In genomic region chr2:36478332-36478738, GRCh38 we compare ENCODE assay signal across 9 cellular contexts.
DNase-seq lines count a peak whose midpoint lies in the region; FAIRE-seq and TF ChIP-seq lines count a peak whose summit lies in the region.
"Had no signal": no experiment of that assay in that cellular context is flagged by ENCODE, and none has a peak within 500 bp of the region (broad histone marks: within the 10 kb centered on the region; RNA-seq: fewer than 3 reads in every experiment).

No MANE protein-coding gene starts in this region.

- H3K36me3 Mint-ChIP-seq in activated T-helper 1 cell treated with anti-CD3 and anti-CD28 coated beads, Interleukin-12 subunit alpha, Interleukin-12 subunit beta, Interleukin-2, Interleukin-4 antibody, amounts not matched to agents 30 ng/mL and 10 ng/mL and 1 ng/mL, durations not matched to agents 14 hours and 24 hours and 36 hours (ENCODE audit: low read depth) = peaks cover 24% of the 10 kb centered on the region

- H3K27ac Mint-ChIP-seq in activated T-helper 1 cell treated with anti-CD3 and anti-CD28 coated beads, Interleukin-12 subunit alpha, Interleukin-12 subunit beta, Interleukin-2, Interleukin-4 antibody, amounts not matched to agents 30 ng/mL and 10 ng/mL and 1 ng/mL, durations not matched to agents 14 hours and 24 hours and 36 hours = no peak overlapping the region

- no peaks in the 10 kb centered on the region for H3K27me3 ChIP-seq in brain microvascular endothelial cell (replicated peaks)
- no peaks in the 10 kb centered on the region for H3K27me3 ChIP-seq in transverse colon

- FAIRE-seq in HTR-8/SVneo (lab: Jason Lieb, UNC) = no peak

- peak; percentile 66 for DNase-seq in HTR-8/SVneo (ENCODE audit: insufficient read length, low spot score)
- DNase-seq in brain microvascular endothelial cell = peak; percentile 92
- peak; percentile 69 for DNase-seq in kidney glomerular epithelial cell (lab: John Stamatoyannopoulos, UW)
- no peak for DNase-seq in transverse colon
- no peak for DNase-seq in activated T-helper 1 cell treated with anti-CD3 and anti-CD28 coated beads, Interleukin-12 subunit alpha, Interleukin-12 subunit beta, Interleukin-2, Interleukin-4 antibody, amounts not matched to agents 30 ng/mL and 10 ng/mL and 1 ng/mL, durations not matched to agents 14 hours and 24 hours and 36 hours (ENCODE audit: low spot score)
- DNase-seq in SIG-M5 (lab: John Stamatoyannopoulos, UW) = no peak
- DNase-seq in NCI-H446 treated with DMSO at 0.1 percent for 48 hours (lab: John Stamatoyannopoulos, UW) = no peak
- no peak for DNase-seq in nucleus accumbens (lab: John Stamatoyannopoulos, UW)

- TF ChIP-seq EP300 in transverse colon (IDR thresholded peaks at IDR 0.05; ENCODE audit: low read depth) = no peak

- no peak for TF ChIP-seq POLR2A in transverse colon (IDR thresholded peaks at IDR 0.05)

- H3K27ac ChIP-seq in brain microvascular endothelial cell (peak overlapping the region; percentile 72), transverse colon (peak overlapping the region in 3 of 4 donors; percentile 55 to 77 (median 70))

- peaks cover 41% of the 10 kb centered on the region for H3K9me3 Mint-ChIP-seq in activated T-helper 1 cell treated with anti-CD3 and anti-CD28 coated beads, Interleukin-12 subunit alpha, Interleukin-12 subunit beta, Interleukin-2, Interleukin-4 antibody, amounts not matched to agents 30 ng/mL and 10 ng/mL and 1 ng/mL, durations not matched to agents 14 hours and 24 hours and 36 hours

- TF ChIP-seq CTCF in brain microvascular endothelial cell (IDR thresholded peaks at IDR 0.05; ENCODE audit: low read depth, low read length, missing control alignments) (no peak), transverse colon (IDR thresholded peaks at IDR 0.05) (no peak)

- H3K4me3 ChIP-seq in brain microvascular endothelial cell (ENCODE audit: low read depth, low read length) = no peak overlapping the region
- H3K4me3 ChIP-seq in transverse colon = no peak overlapping the region

- intact Hi-C loops in transverse colon (cut with DNase I; ENCODE audit: low total_unique reads) = no loop called here
- intact Hi-C loops in activated T-helper 1 cell treated with anti-CD3 and anti-CD28 coated beads, Interleukin-12 subunit alpha, Interleukin-12 subunit beta, Interleukin-2, Interleukin-4 antibody, amounts not matched to agents 30 ng/mL and 10 ng/mL and 1 ng/mL, durations not matched to agents 14 hours and 24 hours and 36 hours (cut with micrococcal nuclease) = no loop called here

- no peak overlapping the region for H3K4me3 Mint-ChIP-seq in activated T-helper 1 cell treated with anti-CD3 and anti-CD28 coated beads, Interleukin-12 subunit alpha, Interleukin-12 subunit beta, Interleukin-2, Interleukin-4 antibody, amounts not matched to agents 30 ng/mL and 10 ng/mL and 1 ng/mL, durations not matched to agents 14 hours and 24 hours and 36 hours
- H3K4me3 Mint-ChIP-seq: central memory CD8-positive, alpha-beta T cell had no signal

- H3K4me1 ChIP-seq in transverse colon = peaks cover 4 to 20% (median 17%) of the 10 kb centered on the region in 4 donors

- no peaks in the 10 kb centered on the region for H3K27me3 Mint-ChIP-seq in activated T-helper 1 cell treated with anti-CD3 and anti-CD28 coated beads, Interleukin-12 subunit alpha, Interleukin-12 subunit beta, Interleukin-2, Interleukin-4 antibody, amounts not matched to agents 30 ng/mL and 10 ng/mL and 1 ng/mL, durations not matched to agents 14 hours and 24 hours and 36 hours (ENCODE audit: insufficient read depth)
- H3K27me3 Mint-ChIP-seq: central memory CD8-positive, alpha-beta T cell had no signal

- in situ Hi-C loops in brain microvascular endothelial cell (cut with HindIII; ENCODE audit: low pct_ligation_motif_present, low sequenced_read_pairs) = no loop called here
- in situ Hi-C loops in transverse colon (cut with MboI; ENCODE audit: low pct_ligation_motif_present in 1 of 4, low pct_unique_long_range_greater_than_20kb in 1 of 4, low sequenced_read_pairs in 3 of 4) = loop anchor here in 1 of 4 donors (25.0 kb wide), 1 partner anchor 116 kb away; the partner anchor contains the start of gene CRIM1

- H3K9me3 ChIP-seq in transverse colon = peaks cover 0 to 19% of the 10 kb centered on the region in 2 donors

- no peaks in the 10 kb centered on the region for H3K4me1 Mint-ChIP-seq in activated T-helper 1 cell treated with anti-CD3 and anti-CD28 coated beads, Interleukin-12 subunit alpha, Interleukin-12 subunit beta, Interleukin-2, Interleukin-4 antibody, amounts not matched to agents 30 ng/mL and 10 ng/mL and 1 ng/mL, durations not matched to agents 14 hours and 24 hours and 36 hours (ENCODE audit: low read depth)
- H3K4me1 Mint-ChIP-seq: central memory CD8-positive, alpha-beta T cell had no signal

- H3K36me3 ChIP-seq in brain microvascular endothelial cell (replicated peaks) (peaks cover 58% of the 10 kb centered on the region), transverse colon (peaks cover 0 to 36% (median 5%) of the 10 kb centered on the region in 4 donors)

- 17 to 43% methylated on average over 4 of the region's 4 CpGs for WGBS in transverse colon (ENCODE audit: low coverage in 1 of 2), 2 donors

Comparison
In these comparisons a context has a peak if more than half of its experiments do, and no peak if none do; other contexts are left out.
1. DNase-seq: peak in HTR-8/SVneo (single experiment), brain microvascular endothelial cell (single experiment) and kidney glomerular epithelial cell (single experiment); none in transverse colon (single experiment), activated T-helper 1 cell treated with anti-CD3 and anti-CD28 coated beads, Interleukin-12 subunit alpha, Interleukin-12 subunit beta, Interleukin-2, Interleukin-4 antibody, amounts not matched to agents 30 ng/mL and 10 ng/mL and 1 ng/mL, durations not matched to agents 14 hours and 24 hours and 36 hours (single experiment), SIG-M5 (single experiment), NCI-H446 treated with DMSO at 0.1 percent for 48 hours (single experiment) and nucleus accumbens (0 of 56).